In genomic region chr6:73579389-73579788, GRCh38 we compare ENCODE assay signal across 8 cellular contexts. TPM values are rescaled to one million over a fixed set of nuclear protein-coding genes. Genes with fewer than 3 reads are reported as not detected.
DNase-seq lines count a peak whose midpoint lies in the region; ATAC-seq and TF ChIP-seq lines count a peak whose summit lies in the region.

No MANE protein-coding gene starts in this region.

- peak; percentile 15 for ATAC-seq in GM19467 (IDR thresholded peaks at IDR 0.05; ENCODE audit: unreplicated experiment)

- peak overlapping the region; percentile 25 for H3K4me3 ChIP-seq in fibroblast of the aortic adventitia (ENCODE audit: low read depth, low read length)

- DNase-seq in RWPE1 (ENCODE audit: low spot score) (no peak), fibroblast of the aortic adventitia (ENCODE audit: low read depth) (no peak), retina (peak; percentile 19), G401 (ENCODE audit: low spot score) (no peak), NCI-H1694 (lab: John Stamatoyannopoulos, UW) (no peak), NAMALWA (ENCODE audit: low spot score) (no peak)
- DNase-seq in activated effector memory CD4-positive, alpha-beta T cell treated with Interleukin-2 at 50 U/mL for 16 hours, result no peak

- CTCF ChIA-PET in RWPE1 (lab: Yijun Ruan, JAX), result interaction anchor here (0.5 to 1.1 kb wide), 4 partner anchors 14 to 170 kb away, joined by 3 to 5 read pairs (median 4); no protein-coding TSS in a partner anchor

- POLR2A ChIA-PET in RWPE1 (lab: Yijun Ruan, JAX; ENCODE audit: low non-redundant PET), result interaction anchor here (0.6 to 1.1 kb wide), 2 partner anchors 59 to 192 kb away, joined by 4 to 11 read pairs; no protein-coding TSS in a partner anchor

- TF ChIP-seq CTCF in RWPE1 (conservative IDR thresholded peaks at IDR 0.05; ENCODE audit: low read depth) (no peak), fibroblast of the aortic adventitia (IDR thresholded peaks at IDR 0.05; ENCODE audit: insufficient read depth, low read length) (no peak)

- in situ Hi-C loops in G401 (cut with HindIII; ENCODE audit: low sequenced_read_pairs), result no loop called here

- peak overlapping the region; percentile 99 for H3K27ac ChIP-seq in RWPE1

RNA-seq across cellular contexts. Expression of gene EEF1A1, which starts 58.6 kb away (rescaled TPM):
- total RNA-seq in fibroblast of the aortic adventitia (ENCODE audit: low replicate concordance), result 16,505 and 21,603 TPM in 2 replicates
- 15,038 and 17,549 TPM in 2 replicates for total RNA-seq in G401 (2014; rRNA removed; shearing (Covaris generic))
